ENCODE assay signal across 1 cellular context in the genomic region with DNA sequence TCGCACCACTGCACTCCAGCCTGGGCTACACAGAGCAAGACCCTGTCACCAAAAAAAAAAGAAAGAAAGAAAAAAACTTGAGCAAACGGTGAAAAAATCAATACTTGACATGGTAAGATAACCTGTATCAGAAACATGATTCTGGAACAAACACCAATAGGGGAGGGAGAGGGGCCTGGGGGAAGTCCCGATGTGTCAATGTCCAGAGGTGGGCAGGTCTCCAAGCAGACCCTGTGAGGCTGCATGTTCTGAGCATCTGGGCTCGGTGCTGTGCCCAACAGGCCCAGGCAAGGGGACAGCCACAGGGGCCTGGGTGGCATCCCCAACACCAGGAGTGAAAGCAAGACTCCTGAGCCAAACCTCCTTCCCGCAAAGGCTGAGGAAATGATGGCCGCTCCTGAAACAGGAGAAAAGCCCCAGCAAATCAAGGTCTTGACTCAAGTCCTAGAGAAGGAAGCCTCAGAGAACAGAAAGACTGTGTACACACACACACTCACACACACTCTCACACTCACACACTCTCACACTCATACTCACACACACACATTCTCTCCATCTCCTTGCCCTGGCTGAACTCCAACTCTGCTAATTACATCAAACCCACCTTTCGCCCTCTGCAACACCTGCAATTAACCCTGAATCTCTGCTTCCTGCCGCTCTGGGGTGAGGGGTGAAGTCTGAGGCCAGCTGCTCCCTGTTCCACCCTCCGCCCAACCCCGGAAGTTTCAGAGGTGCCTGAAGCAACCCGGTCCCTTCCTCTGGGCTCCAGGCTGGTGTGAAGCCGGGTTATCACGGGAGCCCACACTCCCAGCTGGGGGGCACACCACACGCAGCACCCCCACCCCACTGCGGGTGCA.
A peak's percentile ranks its signal among the peaks of the same experiment; 100 is the strongest.
TF ChIP-seq lines count a peak whose summit lies in the region.

No MANE protein-coding gene starts in this region.

TF ChIP-seq in GM12878, 131 proteins besides CTCF, POLR2A, EP300 and RAD21 (continued from another document and continues in another):
- TF ChIP-seq, protein P1, sequence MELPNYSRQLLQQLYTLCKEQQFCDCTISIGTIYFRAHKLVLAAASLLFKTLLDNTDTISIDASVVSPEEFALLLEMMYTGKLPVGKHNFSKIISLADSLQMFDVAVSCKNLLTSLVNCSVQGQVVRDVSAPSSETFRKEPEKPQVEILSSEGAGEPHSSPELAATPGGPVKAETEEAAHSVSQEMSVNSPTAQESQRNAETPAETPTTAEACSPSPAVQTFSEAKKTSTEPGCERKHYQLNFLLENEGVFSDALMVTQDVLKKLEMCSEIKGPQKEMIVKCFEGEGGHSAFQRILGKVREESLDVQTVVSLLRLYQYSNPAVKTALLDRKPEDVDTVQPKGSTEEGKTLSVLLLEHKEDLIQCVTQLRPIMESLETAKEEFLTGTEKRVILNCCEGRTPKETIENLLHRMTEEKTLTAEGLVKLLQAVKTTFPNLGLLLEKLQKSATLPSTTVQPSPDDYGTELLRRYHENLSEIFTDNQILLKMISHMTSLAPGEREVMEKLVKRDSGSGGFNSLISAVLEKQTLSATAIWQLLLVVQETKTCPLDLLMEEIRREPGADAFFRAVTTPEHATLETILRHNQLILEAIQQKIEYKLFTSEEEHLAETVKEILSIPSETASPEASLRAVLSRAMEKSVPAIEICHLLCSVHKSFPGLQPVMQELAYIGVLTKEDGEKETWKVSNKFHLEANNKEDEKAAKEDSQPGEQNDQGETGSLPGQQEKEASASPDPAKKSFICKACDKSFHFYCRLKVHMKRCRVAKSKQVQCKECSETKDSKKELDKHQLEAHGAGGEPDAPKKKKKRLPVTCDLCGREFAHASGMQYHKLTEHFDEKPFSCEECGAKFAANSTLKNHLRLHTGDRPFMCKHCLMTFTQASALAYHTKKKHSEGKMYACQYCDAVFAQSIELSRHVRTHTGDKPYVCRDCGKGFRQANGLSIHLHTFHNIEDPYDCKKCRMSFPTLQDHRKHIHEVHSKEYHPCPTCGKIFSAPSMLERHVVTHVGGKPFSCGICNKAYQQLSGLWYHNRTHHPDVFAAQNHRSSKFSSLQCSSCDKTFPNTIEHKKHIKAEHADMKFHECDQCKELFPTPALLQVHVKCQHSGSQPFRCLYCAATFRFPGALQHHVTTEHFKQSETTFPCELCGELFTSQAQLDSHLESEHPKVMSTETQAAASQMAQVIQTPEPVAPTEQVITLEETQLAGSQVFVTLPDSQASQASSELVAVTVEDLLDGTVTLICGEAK (IDR thresholded peaks at IDR 0.05; ENCODE audit: borderline replicate concordance) = peak; percentile 52; the same call in 1 of the 2 replicates
- TF ChIP-seq, protein P2, sequence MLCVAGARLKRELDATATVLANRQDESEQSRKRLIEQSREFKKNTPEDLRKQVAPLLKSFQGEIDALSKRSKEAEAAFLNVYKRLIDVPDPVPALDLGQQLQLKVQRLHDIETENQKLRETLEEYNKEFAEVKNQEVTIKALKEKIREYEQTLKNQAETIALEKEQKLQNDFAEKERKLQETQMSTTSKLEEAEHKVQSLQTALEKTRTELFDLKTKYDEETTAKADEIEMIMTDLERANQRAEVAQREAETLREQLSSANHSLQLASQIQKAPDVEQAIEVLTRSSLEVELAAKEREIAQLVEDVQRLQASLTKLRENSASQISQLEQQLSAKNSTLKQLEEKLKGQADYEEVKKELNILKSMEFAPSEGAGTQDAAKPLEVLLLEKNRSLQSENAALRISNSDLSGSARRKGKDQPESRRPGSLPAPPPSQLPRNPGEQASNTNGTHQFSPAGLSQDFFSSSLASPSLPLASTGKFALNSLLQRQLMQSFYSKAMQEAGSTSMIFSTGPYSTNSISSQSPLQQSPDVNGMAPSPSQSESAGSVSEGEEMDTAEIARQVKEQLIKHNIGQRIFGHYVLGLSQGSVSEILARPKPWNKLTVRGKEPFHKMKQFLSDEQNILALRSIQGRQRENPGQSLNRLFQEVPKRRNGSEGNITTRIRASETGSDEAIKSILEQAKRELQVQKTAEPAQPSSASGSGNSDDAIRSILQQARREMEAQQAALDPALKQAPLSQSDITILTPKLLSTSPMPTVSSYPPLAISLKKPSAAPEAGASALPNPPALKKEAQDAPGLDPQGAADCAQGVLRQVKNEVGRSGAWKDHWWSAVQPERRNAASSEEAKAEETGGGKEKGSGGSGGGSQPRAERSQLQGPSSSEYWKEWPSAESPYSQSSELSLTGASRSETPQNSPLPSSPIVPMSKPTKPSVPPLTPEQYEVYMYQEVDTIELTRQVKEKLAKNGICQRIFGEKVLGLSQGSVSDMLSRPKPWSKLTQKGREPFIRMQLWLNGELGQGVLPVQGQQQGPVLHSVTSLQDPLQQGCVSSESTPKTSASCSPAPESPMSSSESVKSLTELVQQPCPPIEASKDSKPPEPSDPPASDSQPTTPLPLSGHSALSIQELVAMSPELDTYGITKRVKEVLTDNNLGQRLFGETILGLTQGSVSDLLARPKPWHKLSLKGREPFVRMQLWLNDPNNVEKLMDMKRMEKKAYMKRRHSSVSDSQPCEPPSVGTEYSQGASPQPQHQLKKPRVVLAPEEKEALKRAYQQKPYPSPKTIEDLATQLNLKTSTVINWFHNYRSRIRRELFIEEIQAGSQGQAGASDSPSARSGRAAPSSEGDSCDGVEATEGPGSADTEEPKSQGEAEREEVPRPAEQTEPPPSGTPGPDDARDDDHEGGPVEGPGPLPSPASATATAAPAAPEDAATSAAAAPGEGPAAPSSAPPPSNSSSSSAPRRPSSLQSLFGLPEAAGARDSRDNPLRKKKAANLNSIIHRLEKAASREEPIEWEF (IDR thresholded peaks at IDR 0.05; ENCODE audit: insufficient replicate concordance, low read depth, low read length) = no peak
- TF ChIP-seq NFXL1 (IDR thresholded peaks at IDR 0.05; ENCODE audit: borderline replicate concordance) = no peak
- TF ChIP-seq CEBPB (IDR thresholded peaks at IDR 0.05; ENCODE audit: borderline replicate concordance in 1 of 2, low read depth in 2 of 2, low read length in 2 of 2) = no peak
- TF ChIP-seq ZNF274 (IDR thresholded peaks at IDR 0.05; ENCODE audit: insufficient read depth, insufficient read length) = no peak
- TF ChIP-seq SMAD5 (IDR thresholded peaks at IDR 0.05; ENCODE audit: low read depth) = no peak
- TF ChIP-seq ESRRA (IDR thresholded peaks at IDR 0.05; ENCODE audit: low read length) = no peak
- TF ChIP-seq, protein P3, sequence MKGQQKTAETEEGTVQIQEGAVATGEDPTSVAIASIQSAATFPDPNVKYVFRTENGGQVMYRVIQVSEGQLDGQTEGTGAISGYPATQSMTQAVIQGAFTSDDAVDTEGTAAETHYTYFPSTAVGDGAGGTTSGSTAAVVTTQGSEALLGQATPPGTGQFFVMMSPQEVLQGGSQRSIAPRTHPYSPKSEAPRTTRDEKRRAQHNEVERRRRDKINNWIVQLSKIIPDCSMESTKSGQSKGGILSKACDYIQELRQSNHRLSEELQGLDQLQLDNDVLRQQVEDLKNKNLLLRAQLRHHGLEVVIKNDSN (IDR thresholded peaks at IDR 0.05; ENCODE audit: borderline replicate concordance, extremely low read length, insufficient read depth, low read depth, low read length) = no peak
- TF ChIP-seq, protein P4, sequence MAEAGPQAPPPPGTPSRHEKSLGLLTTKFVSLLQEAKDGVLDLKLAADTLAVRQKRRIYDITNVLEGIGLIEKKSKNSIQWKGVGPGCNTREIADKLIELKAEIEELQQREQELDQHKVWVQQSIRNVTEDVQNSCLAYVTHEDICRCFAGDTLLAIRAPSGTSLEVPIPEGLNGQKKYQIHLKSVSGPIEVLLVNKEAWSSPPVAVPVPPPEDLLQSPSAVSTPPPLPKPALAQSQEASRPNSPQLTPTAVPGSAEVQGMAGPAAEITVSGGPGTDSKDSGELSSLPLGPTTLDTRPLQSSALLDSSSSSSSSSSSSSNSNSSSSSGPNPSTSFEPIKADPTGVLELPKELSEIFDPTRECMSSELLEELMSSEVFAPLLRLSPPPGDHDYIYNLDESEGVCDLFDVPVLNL (IDR thresholded peaks at IDR 0.05; ENCODE audit: low read depth, low read length) = no peak
- TF ChIP-seq NR2F1 (conservative IDR thresholded peaks at IDR 0.05) = peak; percentile 91
- TF ChIP-seq ZNF384 (IDR thresholded peaks at IDR 0.05; ENCODE audit: borderline replicate concordance, low read depth, low read length) = no peak
- no peak for TF ChIP-seq ZNF207 (IDR thresholded peaks at IDR 0.05; ENCODE audit: borderline replicate concordance)
- TF ChIP-seq, protein P5, sequence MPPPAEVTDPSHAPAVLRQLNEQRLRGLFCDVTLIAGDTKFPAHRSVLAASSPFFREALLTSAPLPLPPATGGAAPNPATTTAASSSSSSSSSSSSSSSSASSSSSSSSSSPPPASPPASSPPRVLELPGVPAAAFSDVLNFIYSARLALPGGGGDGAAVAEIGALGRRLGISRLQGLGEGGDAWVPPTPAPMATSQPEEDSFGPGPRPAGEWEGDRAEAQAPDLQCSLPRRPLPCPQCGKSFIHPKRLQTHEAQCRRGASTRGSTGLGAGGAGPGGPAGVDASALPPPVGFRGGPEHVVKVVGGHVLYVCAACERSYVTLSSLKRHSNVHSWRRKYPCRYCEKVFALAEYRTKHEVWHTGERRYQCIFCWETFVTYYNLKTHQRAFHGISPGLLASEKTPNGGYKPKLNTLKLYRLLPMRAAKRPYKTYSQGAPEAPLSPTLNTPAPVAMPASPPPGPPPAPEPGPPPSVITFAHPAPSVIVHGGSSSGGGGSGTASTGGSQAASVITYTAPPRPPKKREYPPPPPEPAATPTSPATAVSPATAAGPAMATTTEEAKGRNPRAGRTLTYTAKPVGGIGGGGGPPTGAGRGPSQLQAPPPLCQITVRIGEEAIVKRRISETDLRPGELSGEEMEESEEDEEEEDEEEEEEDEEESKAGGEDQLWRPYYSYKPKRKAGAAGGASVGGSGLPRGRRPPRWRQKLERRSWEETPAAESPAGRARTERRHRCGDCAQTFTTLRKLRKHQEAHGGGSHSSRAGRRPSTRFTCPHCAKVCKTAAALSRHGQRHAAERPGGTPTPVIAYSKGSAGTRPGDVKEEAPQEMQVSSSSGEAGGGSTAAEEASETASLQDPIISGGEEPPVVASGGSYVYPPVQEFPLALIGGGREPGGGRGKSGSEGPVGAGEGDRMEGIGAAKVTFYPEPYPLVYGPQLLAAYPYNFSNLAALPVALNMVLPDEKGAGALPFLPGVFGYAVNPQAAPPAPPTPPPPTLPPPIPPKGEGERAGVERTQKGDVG (CRISPR knock-in tag; IDR thresholded peaks at IDR 0.05) = no peak
- TF ChIP-seq SIN3A (IDR thresholded peaks at IDR 0.05; ENCODE audit: low read depth, low read length) = 0 out of 2 replicates have a peak, but pooled peaks have one; percentile 12
- TF ChIP-seq HDAC2 (IDR thresholded peaks at IDR 0.05) = no peak
- no peak for TF ChIP-seq KDM1A (IDR thresholded peaks at IDR 0.05; ENCODE audit: borderline replicate concordance)
- TF ChIP-seq SREBF1 (IDR thresholded peaks at IDR 0.05; ENCODE audit: low read length) = no peak
- no peak for TF ChIP-seq EZH2 (IDR thresholded peaks at IDR 0.05; ENCODE audit: borderline replicate concordance, control insufficient read depth, low read depth, low read length)
- TF ChIP-seq CBX3 (IDR thresholded peaks at IDR 0.05; ENCODE audit: borderline replicate concordance, low read depth) = no peak
- TF ChIP-seq RB1 (IDR thresholded peaks at IDR 0.05; ENCODE audit: borderline replicate concordance) = peak; percentile 24; the same call in 1 of the 2 replicates
- TF ChIP-seq, protein P6, sequence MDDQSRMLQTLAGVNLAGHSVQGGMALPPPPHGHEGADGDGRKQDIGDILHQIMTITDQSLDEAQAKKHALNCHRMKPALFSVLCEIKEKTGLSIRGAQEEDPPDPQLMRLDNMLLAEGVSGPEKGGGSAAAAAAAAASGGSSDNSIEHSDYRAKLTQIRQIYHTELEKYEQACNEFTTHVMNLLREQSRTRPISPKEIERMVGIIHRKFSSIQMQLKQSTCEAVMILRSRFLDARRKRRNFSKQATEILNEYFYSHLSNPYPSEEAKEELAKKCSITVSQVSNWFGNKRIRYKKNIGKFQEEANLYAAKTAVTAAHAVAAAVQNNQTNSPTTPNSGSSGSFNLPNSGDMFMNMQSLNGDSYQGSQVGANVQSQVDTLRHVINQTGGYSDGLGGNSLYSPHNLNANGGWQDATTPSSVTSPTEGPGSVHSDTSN (IDR thresholded peaks at IDR 0.05; ENCODE audit: insufficient replicate concordance, low read depth, low read length) = no peak
- peak; percentile 29; the same call in 1 of the 2 replicates for TF ChIP-seq IRF4 (IDR thresholded peaks at IDR 0.05; ENCODE audit: low read depth, low read length)
- no peak for TF ChIP-seq JUNB (IDR thresholded peaks at IDR 0.05)
- TF ChIP-seq EED (IDR thresholded peaks at IDR 0.05; ENCODE audit: low read depth) = peak; percentile 57
- TF ChIP-seq TBL1XR1 (IDR thresholded peaks at IDR 0.05; ENCODE audit: low read depth, low read length) = peak; percentile 66; the same call in 1 of the 2 replicates
- TF ChIP-seq MTA2 (IDR thresholded peaks at IDR 0.05; ENCODE audit: low read depth) = peak; percentile 79
- TF ChIP-seq ZNF24 (IDR thresholded peaks at IDR 0.05) = no peak
- no peak for TF ChIP-seq LARP7 (IDR thresholded peaks at IDR 0.05)
- peak; percentile 94 for TF ChIP-seq NBN (IDR thresholded peaks at IDR 0.05)
- TF ChIP-seq NFIC (IDR thresholded peaks at IDR 0.05; ENCODE audit: low read depth, low read length) = no peak
- no peak for TF ChIP-seq CHD4 (IDR thresholded peaks at IDR 0.05)
- no peak for TF ChIP-seq ASH2L (IDR thresholded peaks at IDR 0.05; ENCODE audit: borderline replicate concordance, low read depth)
- no peak for TF ChIP-seq JUND (IDR thresholded peaks at IDR 0.05; ENCODE audit: low read depth, low read length)
- TF ChIP-seq MYC (IDR thresholded peaks at IDR 0.05; ENCODE audit: insufficient read depth, insufficient read length, insufficient replicate concordance, low read length, severe bottlenecking) = peak; percentile 26
- TF ChIP-seq, protein P7, sequence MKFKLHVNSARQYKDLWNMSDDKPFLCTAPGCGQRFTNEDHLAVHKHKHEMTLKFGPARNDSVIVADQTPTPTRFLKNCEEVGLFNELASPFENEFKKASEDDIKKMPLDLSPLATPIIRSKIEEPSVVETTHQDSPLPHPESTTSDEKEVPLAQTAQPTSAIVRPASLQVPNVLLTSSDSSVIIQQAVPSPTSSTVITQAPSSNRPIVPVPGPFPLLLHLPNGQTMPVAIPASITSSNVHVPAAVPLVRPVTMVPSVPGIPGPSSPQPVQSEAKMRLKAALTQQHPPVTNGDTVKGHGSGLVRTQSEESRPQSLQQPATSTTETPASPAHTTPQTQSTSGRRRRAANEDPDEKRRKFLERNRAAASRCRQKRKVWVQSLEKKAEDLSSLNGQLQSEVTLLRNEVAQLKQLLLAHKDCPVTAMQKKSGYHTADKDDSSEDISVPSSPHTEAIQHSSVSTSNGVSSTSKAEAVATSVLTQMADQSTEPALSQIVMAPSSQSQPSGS (IDR thresholded peaks at IDR 0.05; ENCODE audit: low read length) = no peak
- no peak for TF ChIP-seq NRF1 (conservative IDR thresholded peaks at IDR 0.05; ENCODE audit: low read depth, low read length)
- TF ChIP-seq TCF12 (IDR thresholded peaks at IDR 0.05; ENCODE audit: low read depth, low read length) = peak; percentile 93
- TF ChIP-seq, protein P8, sequence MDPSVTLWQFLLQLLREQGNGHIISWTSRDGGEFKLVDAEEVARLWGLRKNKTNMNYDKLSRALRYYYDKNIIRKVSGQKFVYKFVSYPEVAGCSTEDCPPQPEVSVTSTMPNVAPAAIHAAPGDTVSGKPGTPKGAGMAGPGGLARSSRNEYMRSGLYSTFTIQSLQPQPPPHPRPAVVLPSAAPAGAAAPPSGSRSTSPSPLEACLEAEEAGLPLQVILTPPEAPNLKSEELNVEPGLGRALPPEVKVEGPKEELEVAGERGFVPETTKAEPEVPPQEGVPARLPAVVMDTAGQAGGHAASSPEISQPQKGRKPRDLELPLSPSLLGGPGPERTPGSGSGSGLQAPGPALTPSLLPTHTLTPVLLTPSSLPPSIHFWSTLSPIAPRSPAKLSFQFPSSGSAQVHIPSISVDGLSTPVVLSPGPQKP (IDR thresholded peaks at IDR 0.05; ENCODE audit: low read depth, low read length) = no peak
- TF ChIP-seq, protein P9, sequence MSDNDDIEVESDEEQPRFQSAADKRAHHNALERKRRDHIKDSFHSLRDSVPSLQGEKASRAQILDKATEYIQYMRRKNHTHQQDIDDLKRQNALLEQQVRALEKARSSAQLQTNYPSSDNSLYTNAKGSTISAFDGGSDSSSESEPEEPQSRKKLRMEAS (IDR thresholded peaks at IDR 0.05; ENCODE audit: low read depth, low read length) = no peak
